ENCODE assay signal across 8 cellular contexts in genomic region chr3:184562146-184562861, GRCh38. TPM values are rescaled to one million over a fixed set of nuclear protein-coding genes. Genes with fewer than 3 reads are reported as not detected.
DNase-seq lines count a peak whose midpoint lies in the region; ATAC-seq and TF ChIP-seq lines count a peak whose summit lies in the region.

No MANE protein-coding gene starts in this region.

- intact Hi-C loops in left ventricle myocardium superior (cut with micrococcal nuclease) = no loop called here
- intact Hi-C loops in sigmoid colon (cut with DNase I) = loop anchor here (2.0 kb wide), 1 partner anchor 150 kb away; the partner anchor contains the start of gene MAGEF1

- no peaks in the 10 kb centered on the region for H3K9me3 ChIP-seq in GM23248 (ENCODE audit: low read depth)
- H3K9me3 ChIP-seq in sigmoid colon = no peaks in the 10 kb centered on the region

- H3K4me3 ChIP-seq in GM23248 (peak overlapping the region; percentile 81), sigmoid colon (peak overlapping the region; percentile 64 to 91 (median 72))

- peak overlapping the region; percentile 69 for H3K9ac ChIP-seq in GM23248

- H3K9me2 ChIP-seq in GM23248 (ENCODE audit: insufficient read depth) = no peaks in the 10 kb centered on the region

- TF ChIP-seq POLR2A in sigmoid colon (IDR thresholded peaks at IDR 0.05) = no peak

- H4K20me1 ChIP-seq in GM23248 (ENCODE audit: insufficient read depth) = no peaks in the 10 kb centered on the region

- in situ Hi-C loops in GM23248 (cut with MboI) = no loop called here

- no peaks in the 10 kb centered on the region for H3K79me2 ChIP-seq in GM23248 (ENCODE audit: insufficient read depth)

- H3K4me1 ChIP-seq in GM23248 (ENCODE audit: insufficient read depth) (peaks cover 27% of the 10 kb centered on the region), sigmoid colon (peaks cover 0 to 63% (median 45%) of the 10 kb centered on the region in 4 donors)

- peak overlapping the region; percentile 72 for H3K4me2 ChIP-seq in GM23248 (ENCODE audit: unreplicated experiment)

- DNase-seq in GM23248 (peak; percentile 66), left ventricle myocardium superior (no peak), sigmoid colon (no peak), cerebellum (ENCODE audit: low spot score) (no peak), superior temporal gyrus (ENCODE audit: extremely low spot score) (no peak), hippocampal formation (lab: John Stamatoyannopoulos, UW) (no peak)

- H3K27me3 ChIP-seq in GM23248 (replicated peaks; ENCODE audit: insufficient read depth) (0 out of 2 replicates have a peak, but pooled peaks cover 6% of the 10 kb centered on the region), sigmoid colon (no peaks in the 10 kb centered on the region)

- H3K27ac ChIP-seq in GM23248 (no peak overlapping the region), VCaP (peak overlapping the region; percentile 96), sigmoid colon (peak overlapping the region; percentile 80 to 89 (median 81))

- no peak for TF ChIP-seq EP300 in sigmoid colon (IDR thresholded peaks at IDR 0.05)

- TF ChIP-seq CTCF in VCaP (conservative IDR thresholded peaks at IDR 0.05) (no peak), sigmoid colon (IDR thresholded peaks at IDR 0.05) (no peak)

- peak overlapping the region; percentile 71 for H2AFZ ChIP-seq in GM23248

- H3K36me3 ChIP-seq in GM23248 (ENCODE audit: low read depth) (no peaks in the 10 kb centered on the region), sigmoid colon (no peaks in the 10 kb centered on the region)

- 2 to 3% methylated on average over 56 to 73 of the region's 84 CpGs for WGBS in GM23248 (ENCODE audit: low coverage in 1 of 2, low lambda C conversion rate in 2 of 2, missing lambda C conversion rate in 2 of 2), 2 experiments
- 3 to 9% methylated on average over 84 of the region's 84 CpGs for WGBS in sigmoid colon, 2 donors

- ATAC-seq in left ventricle myocardium superior (peak; percentile 32), HG02840 (IDR thresholded peaks at IDR 0.05; ENCODE audit: low FRiP score, unreplicated experiment) (no peak)

- no peaks in the 10 kb centered on the region; the same call in 1 of the 2 replicates for H3F3A ChIP-seq in GM23248 (ENCODE audit: insufficient read depth)

RNA-seq across cellular contexts. Expression of gene EPHB3, which starts 0.7 kb away (rescaled TPM):
- 3.0 and 16.9 TPM in 2 replicates for total RNA-seq in GM23248 (2014; rRNA removed; shearing (Covaris generic))
- polyA plus RNA-seq in GM23248 (2016; fragmentation: Nextera tagmentation; extraction: Ambion mirVana) (1.6 and 1.7 TPM in 2 replicates), sigmoid colon (10 to 100 TPM in 1 of 3 donors, 1 to 10 TPM in 2; 1.6 to 20.2 (median 1.8) TPM)
- total RNA-seq in left ventricle myocardium superior (1.6 TPM), sigmoid colon (1 to 10 TPM; 1.8 to 2.8 (median 2.2) TPM), cerebellum (9.2 TPM)
